In the genomic region with DNA sequence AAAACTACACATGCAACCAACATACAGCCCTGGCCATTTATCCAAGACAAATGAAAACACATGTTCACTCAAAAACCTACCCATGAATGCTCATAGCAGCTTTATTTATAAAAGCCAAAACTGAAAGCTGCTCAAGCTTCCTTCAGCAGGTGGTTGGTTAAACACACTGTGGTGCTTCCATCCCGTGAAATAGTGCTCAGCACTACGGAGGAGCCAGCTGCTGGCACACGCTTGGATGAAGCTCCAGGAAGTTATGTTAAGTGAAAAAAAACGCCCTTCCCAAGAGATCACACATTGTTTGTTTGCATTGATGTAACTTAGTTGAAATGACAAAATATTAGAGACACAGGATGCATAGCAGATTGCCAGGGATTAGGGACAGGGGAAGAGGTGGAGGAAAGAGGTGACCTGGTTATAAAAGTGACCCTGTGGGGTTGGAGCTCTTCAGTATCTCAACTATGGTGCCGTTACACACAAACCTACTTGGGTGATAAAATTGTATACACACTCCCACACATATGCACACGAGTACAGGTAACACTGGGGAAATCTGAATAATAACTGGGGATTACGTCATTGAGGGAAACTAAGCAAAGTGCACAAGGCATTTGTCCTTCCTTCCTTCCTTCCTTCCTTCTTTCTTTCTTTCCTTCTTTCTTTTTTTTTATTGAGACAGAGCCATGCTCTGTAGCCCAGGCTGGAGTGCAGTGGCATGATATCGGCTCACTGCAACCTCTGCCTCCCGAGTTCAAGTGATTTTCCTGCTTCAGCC, we compare ENCODE assay signal across 1 cellular context.
A peak's percentile ranks its signal among the peaks of the same experiment; 100 is the strongest.
TF ChIP-seq lines count a peak whose summit lies in the region.

No MANE protein-coding gene starts in this region.

TF ChIP-seq in HepG2, 621 proteins besides CTCF, POLR2A, EP300 and RAD21:
- TF ChIP-seq ZNF337 (CRISPR knock-in tag; IDR thresholded peaks at IDR 0.05; ENCODE audit: borderline replicate concordance, low read depth) (no peak), NFYC (CRISPR knock-in tag; IDR thresholded peaks at IDR 0.05) (no peak), KLF12 (CRISPR knock-in tag; IDR thresholded peaks at IDR 0.05; ENCODE audit: borderline replicate concordance) (no peak), PBX2 (CRISPR knock-in tag; IDR thresholded peaks at IDR 0.05) (no peak), ATF7 (IDR thresholded peaks at IDR 0.05) (peak; percentile 99), ATF7 (CRISPR knock-in tag; IDR thresholded peaks at IDR 0.05) (no peak), SPEN (CRISPR knock-in tag; IDR thresholded peaks at IDR 0.05; ENCODE audit: low read depth) (no peak), ZNF687 (CRISPR knock-in tag; IDR thresholded peaks at IDR 0.05) (no peak), E2F2 (CRISPR knock-in tag; IDR thresholded peaks at IDR 0.05; ENCODE audit: borderline replicate concordance) (no peak), RFXANK (CRISPR knock-in tag; IDR thresholded peaks at IDR 0.05) (no peak), ZMAT3 (CRISPR knock-in tag; conservative IDR thresholded peaks at IDR 0.05) (no peak), PITX1 (CRISPR knock-in tag; IDR thresholded peaks at IDR 0.05) (no peak), SNAPC5 (CRISPR knock-in tag; IDR thresholded peaks at IDR 0.05; ENCODE audit: borderline replicate concordance) (no peak), STAG1 (CRISPR knock-in tag; IDR thresholded peaks at IDR 0.05) (no peak), HNF1B (CRISPR knock-in tag; IDR thresholded peaks at IDR 0.05) (no peak), ZSCAN30 (CRISPR knock-in tag; IDR thresholded peaks at IDR 0.05) (no peak), LCORL (IDR thresholded peaks at IDR 0.05) (0 out of 2 replicates have a peak, but pooled peaks have one; percentile 12), LCORL (CRISPR knock-in tag; IDR thresholded peaks at IDR 0.05) (no peak), ELF1 (CRISPR knock-in tag; IDR thresholded peaks at IDR 0.05) (no peak), ZNF879 (CRISPR knock-in tag; IDR thresholded peaks at IDR 0.05) (no peak), CREB1 (IDR thresholded peaks at IDR 0.05) (peak; percentile 68; the same call in 1 of the 2 replicates), CREB1 (CRISPR knock-in tag; IDR thresholded peaks at IDR 0.05) (no peak), ZNF3 (CRISPR knock-in tag; IDR thresholded peaks at IDR 0.05) (no peak), AGO1 (IDR thresholded peaks at IDR 0.05; ENCODE audit: low read depth, low read length, poor library complexity, severe bottlenecking) (no peak)
- TF ChIP-seq, protein P1, sequence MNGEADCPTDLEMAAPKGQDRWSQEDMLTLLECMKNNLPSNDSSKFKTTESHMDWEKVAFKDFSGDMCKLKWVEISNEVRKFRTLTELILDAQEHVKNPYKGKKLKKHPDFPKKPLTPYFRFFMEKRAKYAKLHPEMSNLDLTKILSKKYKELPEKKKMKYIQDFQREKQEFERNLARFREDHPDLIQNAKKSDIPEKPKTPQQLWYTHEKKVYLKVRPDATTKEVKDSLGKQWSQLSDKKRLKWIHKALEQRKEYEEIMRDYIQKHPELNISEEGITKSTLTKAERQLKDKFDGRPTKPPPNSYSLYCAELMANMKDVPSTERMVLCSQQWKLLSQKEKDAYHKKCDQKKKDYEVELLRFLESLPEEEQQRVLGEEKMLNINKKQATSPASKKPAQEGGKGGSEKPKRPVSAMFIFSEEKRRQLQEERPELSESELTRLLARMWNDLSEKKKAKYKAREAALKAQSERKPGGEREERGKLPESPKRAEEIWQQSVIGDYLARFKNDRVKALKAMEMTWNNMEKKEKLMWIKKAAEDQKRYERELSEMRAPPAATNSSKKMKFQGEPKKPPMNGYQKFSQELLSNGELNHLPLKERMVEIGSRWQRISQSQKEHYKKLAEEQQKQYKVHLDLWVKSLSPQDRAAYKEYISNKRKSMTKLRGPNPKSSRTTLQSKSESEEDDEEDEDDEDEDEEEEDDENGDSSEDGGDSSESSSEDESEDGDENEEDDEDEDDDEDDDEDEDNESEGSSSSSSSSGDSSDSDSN (CRISPR knock-in tag; IDR thresholded peaks at IDR 0.05): no peak
- TF ChIP-seq, protein P2, sequence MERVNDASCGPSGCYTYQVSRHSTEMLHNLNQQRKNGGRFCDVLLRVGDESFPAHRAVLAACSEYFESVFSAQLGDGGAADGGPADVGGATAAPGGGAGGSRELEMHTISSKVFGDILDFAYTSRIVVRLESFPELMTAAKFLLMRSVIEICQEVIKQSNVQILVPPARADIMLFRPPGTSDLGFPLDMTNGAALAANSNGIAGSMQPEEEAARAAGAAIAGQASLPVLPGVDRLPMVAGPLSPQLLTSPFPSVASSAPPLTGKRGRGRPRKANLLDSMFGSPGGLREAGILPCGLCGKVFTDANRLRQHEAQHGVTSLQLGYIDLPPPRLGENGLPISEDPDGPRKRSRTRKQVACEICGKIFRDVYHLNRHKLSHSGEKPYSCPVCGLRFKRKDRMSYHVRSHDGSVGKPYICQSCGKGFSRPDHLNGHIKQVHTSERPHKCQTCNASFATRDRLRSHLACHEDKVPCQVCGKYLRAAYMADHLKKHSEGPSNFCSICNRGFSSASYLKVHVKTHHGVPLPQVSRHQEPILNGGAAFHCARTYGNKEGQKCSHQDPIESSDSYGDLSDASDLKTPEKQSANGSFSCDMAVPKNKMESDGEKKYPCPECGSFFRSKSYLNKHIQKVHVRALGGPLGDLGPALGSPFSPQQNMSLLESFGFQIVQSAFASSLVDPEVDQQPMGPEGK (CRISPR knock-in tag; IDR thresholded peaks at IDR 0.05): no peak
- TF ChIP-seq, protein P3, sequence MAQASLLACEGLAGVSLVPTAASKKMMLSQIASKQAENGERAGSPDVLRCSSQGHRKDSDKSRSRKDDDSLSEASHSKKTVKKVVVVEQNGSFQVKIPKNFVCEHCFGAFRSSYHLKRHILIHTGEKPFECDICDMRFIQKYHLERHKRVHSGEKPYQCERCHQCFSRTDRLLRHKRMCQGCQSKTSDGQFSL (CRISPR knock-in tag; IDR thresholded peaks at IDR 0.05): no peak
